ENCODE assay signal across 8 cellular contexts in the genomic region with DNA sequence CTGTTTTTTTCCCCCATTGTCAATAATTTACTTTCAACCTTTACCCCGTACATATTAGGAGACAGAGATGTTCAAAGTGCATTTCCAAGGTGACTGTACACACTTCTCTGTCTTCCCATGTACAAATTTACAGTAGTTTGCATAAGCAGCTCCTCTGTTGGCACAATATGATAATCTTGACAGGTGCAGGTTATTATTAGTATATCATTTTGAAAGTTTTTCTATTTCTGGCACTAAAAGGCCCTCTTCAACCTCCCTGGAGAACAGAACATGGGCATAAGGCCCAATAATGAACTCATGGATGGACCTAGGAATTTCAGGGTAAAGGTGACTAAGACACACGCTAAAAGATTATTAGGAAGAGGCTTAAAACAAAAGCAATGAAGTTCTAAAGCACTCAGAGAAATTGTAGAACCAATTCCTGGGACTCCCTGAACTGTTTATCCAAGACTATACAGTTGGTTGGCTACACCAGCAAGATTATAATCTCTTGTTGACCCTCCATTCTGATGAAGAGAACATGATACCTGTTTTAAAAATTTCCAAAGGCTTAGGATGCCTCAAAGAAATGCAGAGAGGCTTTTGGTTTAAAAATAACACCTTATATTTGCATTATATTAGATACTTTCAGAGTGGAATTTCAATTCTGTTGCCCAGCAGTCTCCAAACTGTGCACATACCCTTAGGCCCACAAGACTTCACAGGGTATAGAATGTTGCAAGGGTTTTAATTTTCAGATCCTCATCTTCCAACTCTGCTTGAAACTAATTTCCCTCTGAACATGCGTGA.
DNase-seq lines count a peak whose midpoint lies in the region; ATAC-seq lines count a peak whose summit lies in the region.

No MANE protein-coding gene starts in this region.

- H3K27me3 Mint-ChIP-seq in activated naive CD8-positive, alpha-beta T cell = no peaks in the 10 kb centered on the region

- H3K36me3 Mint-ChIP-seq in activated naive CD8-positive, alpha-beta T cell = peaks cover 4% of the 10 kb centered on the region

- H3K27ac Mint-ChIP-seq in activated naive CD8-positive, alpha-beta T cell = peak overlapping the region; percentile 93

- DNase-seq in CD1c-positive myeloid dendritic cell (ENCODE audit: extremely low spot score) = peak; percentile 41
- peak; percentile 42 for DNase-seq in inferior parietal cortex (ENCODE audit: extremely low spot score)
- DNase-seq in substantia nigra (lab: John Stamatoyannopoulos, UW) = peak in 1 of 49 donors; percentile 5
- DNase-seq in T-helper 9 cell = no peak
- DNase-seq in NCI-H1048 (lab: John Stamatoyannopoulos, UW) = no peak
- DNase-seq in NCI-H82 treated with DMSO at 0.1 percent for 48 hours (lab: John Stamatoyannopoulos, UW; ENCODE audit: unreplicated experiment) = no peak

- peaks cover 24% of the 10 kb centered on the region for H3K4me1 Mint-ChIP-seq in activated naive CD8-positive, alpha-beta T cell (ENCODE audit: low read depth)

- peak overlapping the region; percentile 91 for H3K27ac ChIP-seq in substantia nigra (ENCODE audit: low read depth, low read length, poor library complexity, severe bottlenecking)

- no peaks in the 10 kb centered on the region for H3K9me3 Mint-ChIP-seq in activated naive CD8-positive, alpha-beta T cell (ENCODE audit: low read depth)

- peak overlapping the region; percentile 89 for H3K4me3 Mint-ChIP-seq in activated naive CD8-positive, alpha-beta T cell

- peak; percentile 1 for ATAC-seq in HG02642 (IDR thresholded peaks at IDR 0.05; ENCODE audit: poor library complexity, unreplicated experiment)

Comparison
In these comparisons a context has a peak if more than half of its experiments do, and no peak if none do; other contexts are left out.
1. DNase-seq: peak in CD1c-positive myeloid dendritic cell (single experiment) and inferior parietal cortex (single experiment); none in T-helper 9 cell (single experiment), NCI-H1048 (single experiment) and NCI-H82 treated with DMSO at 0.1 percent for 48 hours (single experiment).